ENCODE assay signal across 1 cellular context in genomic region chr6:17705428-17705777, GRCh38.
TF ChIP-seq lines count a peak whose summit lies in the region.

No MANE protein-coding gene starts in this region.

TF ChIP-seq in K562, 482 proteins besides CTCF, POLR2A, EP300 and RAD21 (continued from another document and continues in another):
- no peak for TF ChIP-seq FOXO4 (CRISPR knock-in tag; IDR thresholded peaks at IDR 0.05)
- TF ChIP-seq ASH1L (IDR thresholded peaks at IDR 0.05; ENCODE audit: borderline replicate concordance, low read depth, partially characterized antibody) = no peak
- TF ChIP-seq HNRNPLL (IDR thresholded peaks at IDR 0.05; ENCODE audit: low read depth, low read length, poor library complexity, severe bottlenecking) = no peak
- TF ChIP-seq HCFC1 (IDR thresholded peaks at IDR 0.05; ENCODE audit: low read depth, low read length) = no peak
- TF ChIP-seq GMEB1 (CRISPR knock-in tag; IDR thresholded peaks at IDR 0.05) = no peak
- TF ChIP-seq ZNF23 (CRISPR knock-in tag; IDR thresholded peaks at IDR 0.05) = no peak
- TF ChIP-seq EWSR1 (IDR thresholded peaks at IDR 0.05; ENCODE audit: borderline replicate concordance, low read depth, partially characterized antibody) = no peak
- TF ChIP-seq POLR2H (tag; IDR thresholded peaks at IDR 0.05; ENCODE audit: low read depth) = peak; percentile 71
- peak; percentile 45; the same call in 1 of the 2 replicates for TF ChIP-seq JUND (IDR thresholded peaks at IDR 0.05; ENCODE audit: borderline replicate concordance, low read depth, low read length)
- TF ChIP-seq JUND (tag; IDR thresholded peaks at IDR 0.05; ENCODE audit: borderline replicate concordance, low read depth, low read length) = no peak; the same call in 2 of the 3 replicates
- no peak for TF ChIP-seq USF1 (CRISPR knock-in tag; IDR thresholded peaks at IDR 0.05)
- TF ChIP-seq SMAD1 (IDR thresholded peaks at IDR 0.05; ENCODE audit: low read depth, low read length, partially characterized antibody) = no peak
- no peak for TF ChIP-seq MECOM (CRISPR knock-in tag; IDR thresholded peaks at IDR 0.05)
- no peak for TF ChIP-seq SFPQ (IDR thresholded peaks at IDR 0.05; ENCODE audit: low read depth, low read length)
- TF ChIP-seq HES1 (IDR thresholded peaks at IDR 0.05; ENCODE audit: low read depth) = no peak
- TF ChIP-seq CBX2 (IDR thresholded peaks at IDR 0.05; ENCODE audit: insufficient read depth, low read length, poor library complexity, severe bottlenecking) = no peak
- TF ChIP-seq HMBOX1 (IDR thresholded peaks at IDR 0.05) = peak; percentile 93; the same call in 1 of the 2 replicates
- TF ChIP-seq PRDM10 (IDR thresholded peaks at IDR 0.05; ENCODE audit: partially characterized antibody) = peak; percentile 79
- TF ChIP-seq CHD2 (IDR thresholded peaks at IDR 0.05; ENCODE audit: low read depth, low read length) = peak; percentile 24; the same call in 1 of the 2 replicates
- TF ChIP-seq EGR1 (conservative IDR thresholded peaks at IDR 0.05) = peak; percentile 54
- 0 out of 4 replicates have a peak, but pooled peaks of 1 of the 2 experiments have one; percentile 15 for TF ChIP-seq ETV6 (IDR thresholded peaks at IDR 0.05; ENCODE audit: borderline replicate concordance in 1 of 2, low read depth in 2 of 2, low read length in 1 of 2)
- TF ChIP-seq ETV6 (CRISPR knock-in tag; IDR thresholded peaks at IDR 0.05; ENCODE audit: borderline replicate concordance) = no peak
- TF ChIP-seq RBM22 (IDR thresholded peaks at IDR 0.05; ENCODE audit: low read depth, low read length, poor library complexity, severe bottlenecking) = no peak
- TF ChIP-seq SIRT6 (IDR thresholded peaks at IDR 0.05; ENCODE audit: low read depth, low read length) = no peak
- no peak for TF ChIP-seq FUS (optimal IDR thresholded peaks at IDR 0.05; ENCODE audit: low read depth, low read length)
- TF ChIP-seq HDGF (IDR thresholded peaks at IDR 0.05) = no peak
- TF ChIP-seq GATAD2B (IDR thresholded peaks at IDR 0.05; ENCODE audit: borderline replicate concordance) = no peak
- TF ChIP-seq CCNT2 (IDR thresholded peaks at IDR 0.05; ENCODE audit: borderline replicate concordance, extremely low read depth, insufficient read length, low read depth, low read length) = no peak
- TF ChIP-seq ZNF316 (IDR thresholded peaks at IDR 0.05) = no peak
- TF ChIP-seq ZNF740 (CRISPR knock-in tag; IDR thresholded peaks at IDR 0.05) = no peak
- TF ChIP-seq ZNF740 (tag; IDR thresholded peaks at IDR 0.05) = peak in 1 of 2 experiments; percentile 93; a peak in 1 of 4 replicates
- no peak for TF ChIP-seq ZBTB12 (CRISPR knock-in tag; IDR thresholded peaks at IDR 0.05)
